8 cellular contexts compared by ENCODE assay signal in the genomic region with DNA sequence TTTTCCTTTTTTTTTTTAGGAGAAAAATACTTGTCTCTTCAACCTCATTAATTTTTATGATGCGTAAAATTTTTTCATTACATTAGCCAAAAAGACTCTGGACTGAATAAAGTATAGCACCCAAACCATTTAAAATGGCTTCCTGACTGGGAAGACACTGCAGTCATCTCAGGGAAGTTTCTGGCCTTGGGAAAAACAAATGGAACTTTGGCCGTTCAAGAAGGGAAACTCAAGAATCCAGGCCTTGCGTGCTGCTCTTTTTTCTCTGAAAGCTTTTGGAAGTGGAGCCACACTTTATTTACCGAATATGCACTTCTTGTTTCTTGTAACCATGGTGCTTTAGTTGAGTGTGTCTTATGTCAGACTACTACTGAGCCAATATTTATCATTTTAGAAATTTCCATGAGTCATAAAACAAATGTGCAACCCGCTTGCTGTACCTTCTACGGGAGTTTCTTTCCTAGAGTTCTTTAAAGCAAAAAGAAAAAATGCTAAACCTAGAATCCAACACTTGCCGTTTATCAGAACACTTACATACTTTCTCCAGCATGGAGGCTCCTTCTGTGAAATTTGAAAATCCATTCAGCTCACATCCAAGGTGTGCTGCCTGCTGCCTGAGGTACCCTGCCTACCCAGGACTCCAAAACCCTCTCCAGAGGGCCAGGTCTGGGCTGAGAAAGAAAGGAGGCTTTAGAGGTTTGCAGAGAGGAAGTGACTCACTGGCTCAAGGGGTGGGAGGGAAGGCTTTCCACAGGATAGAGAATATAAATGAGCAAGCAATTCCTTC. TPM values are rescaled to one million over a fixed set of nuclear protein-coding genes. Genes with fewer than 3 reads are reported as not detected.
DNase-seq lines count a peak whose midpoint lies in the region; ATAC-seq, FAIRE-seq and TF ChIP-seq lines count a peak whose summit lies in the region.

No MANE protein-coding gene starts in this region.

- no peak for TF ChIP-seq POLR2A in testis (IDR thresholded peaks at IDR 0.05)

- intact Hi-C loops in pancreas (cut with DNase I) (no loop called here), testis (cut with DNase I; ENCODE audit: low total_unique reads) (no loop called here)
- intact Hi-C loops in CD4-positive, alpha-beta T cell (cut with DNase I, micrococcal nuclease) = no loop called here

- no peaks in the 10 kb centered on the region for H3K4me1 Mint-ChIP-seq in CD4-positive, alpha-beta T cell (ENCODE audit: low read depth)

- DNase-seq in AML-193 (lab: John Stamatoyannopoulos, UW) (peak; percentile 20 to 33), HL-60 (ENCODE audit: low read depth in 1 of 2, low spot score in 1 of 2) (peak in 1 of 2 experiments; percentile 45), fibroblast of mammary gland (ENCODE audit: low read depth) (peak; percentile 88), pancreas (peak in 1 of 6 donors; percentile 37), testis (no peak), NCI-H1436 treated with DMSO at 0.1 percent for 48 hours (lab: John Stamatoyannopoulos, UW) (no peak)
- DNase-seq in CD4-positive, alpha-beta T cell = no peak

- H3K4me3 Mint-ChIP-seq in CD4-positive, alpha-beta T cell = no peak overlapping the region

- H3K4me1 ChIP-seq in pancreas (peaks cover 17 to 27% (median 19%) of the 10 kb centered on the region in 3 donors), testis (no peaks in the 10 kb centered on the region)

- CTCF ChIA-PET in CD4-positive, alpha-beta T cell (lab: Charles Lee) = interaction anchor here (1.1 to 2.3 kb wide), 2 partner anchors 17 to 22 kb away, joined by 3 to 7 read pairs; no protein-coding TSS in a partner anchor

- H3K36me3 Mint-ChIP-seq in CD4-positive, alpha-beta T cell (ENCODE audit: low read depth) = no peaks in the 10 kb centered on the region

- H3K27ac Mint-ChIP-seq in CD4-positive, alpha-beta T cell = no peak overlapping the region

- 21 to 23% methylated on average over 7 of the region's 7 CpGs for WGBS in pancreas, 2 donors
- whole genome bisulfite sequencing in testis, 2 donors = 53 to 69% methylated on average over 7 of the region's 7 CpGs

- H3K9me3 ChIP-seq in pancreas (no peaks in the 10 kb centered on the region), testis (no peaks in the 10 kb centered on the region)
- no peaks in the 10 kb centered on the region for H3K9me3 ChIP-seq in CD4-positive, alpha-beta T cell (ENCODE audit: control insufficient read depth, low read length)

- no peak overlapping the region for H3K4me3 ChIP-seq in HL-60 (replicated peaks; ENCODE audit: insufficient read depth, low read length)
- peak overlapping the region; percentile 33 for H3K4me3 ChIP-seq in fibroblast of mammary gland (ENCODE audit: control insufficient read depth, low read depth, low read length)
- H3K4me3 ChIP-seq in pancreas = no peak overlapping the region
- no peak overlapping the region for H3K4me3 ChIP-seq in testis

- no peaks in the 10 kb centered on the region for H3K9me3 Mint-ChIP-seq in CD4-positive, alpha-beta T cell

- H3K27me3 Mint-ChIP-seq in CD4-positive, alpha-beta T cell = no peaks in the 10 kb centered on the region

- H3K27ac ChIP-seq in HL-60 (replicated peaks) = peak overlapping the region; percentile 55
- H3K27ac ChIP-seq in VCaP = peak overlapping the region; percentile 100
- peak overlapping the region; percentile 81 to 92 (median 88) for H3K27ac ChIP-seq in pancreas
- H3K27ac ChIP-seq in testis = peak overlapping the region in 1 of 2 donors; percentile 66
- H3K27ac ChIP-seq in CD4-positive, alpha-beta T cell (ENCODE audit: low read depth, low read length) = no peak overlapping the region

- H3K36me3 ChIP-seq in pancreas (no peaks in the 10 kb centered on the region), testis (ENCODE audit: low read depth, missing control alignments) (no peaks in the 10 kb centered on the region)

- POLR2A ChIA-PET in CD4-positive, alpha-beta T cell (lab: Charles Lee) = no interaction called here

- TF ChIP-seq CTCF in HL-60 (IDR thresholded peaks at IDR 0.05; ENCODE audit: insufficient read depth, low read length) = no peak
- TF ChIP-seq CTCF in VCaP (conservative IDR thresholded peaks at IDR 0.05) = no peak
- no peak for TF ChIP-seq CTCF in fibroblast of mammary gland (conservative IDR thresholded peaks at IDR 0.05; ENCODE audit: control insufficient read depth, insufficient read depth, low read depth, low read length)
- no peak for TF ChIP-seq CTCF in pancreas (IDR thresholded peaks at IDR 0.05)
- TF ChIP-seq CTCF in testis (IDR thresholded peaks at IDR 0.05) = no peak
- no peak for TF ChIP-seq CTCF in CD4-positive, alpha-beta T cell (IDR thresholded peaks at IDR 0.05)

- peak; percentile 79 to 86 (median 80) for ATAC-seq in pancreas
- ATAC-seq in CD4-positive, alpha-beta T cell (ENCODE audit: poor library complexity) = no peak

- H3K27me3 ChIP-seq in HL-60 (ENCODE audit: insufficient read depth, poor library complexity, severe bottlenecking) (no peaks in the 10 kb centered on the region), pancreas (no peaks in the 10 kb centered on the region), testis (no peaks in the 10 kb centered on the region)
- H3K27me3 ChIP-seq in CD4-positive, alpha-beta T cell (ENCODE audit: control insufficient read depth, insufficient read depth, low read length) = no peaks in the 10 kb centered on the region

- FAIRE-seq in pancreas (lab: Jason Lieb, UNC) = peak; percentile 78

RNA-seq across cellular contexts. Expression of a gene that starts 11.5 kb away (rescaled TPM):
- total RNA-seq in pancreas = 100 to 1,000 TPM; 172 to 192 (median 182) TPM
- 100 to 1,000 TPM; 138 to 242 TPM for polyA plus RNA-seq in pancreas
- total RNA-seq in testis = 100 to 1,000 TPM; 121 to 148 TPM
- polyA plus RNA-seq in testis (ENCODE audit: insufficient read depth, low read depth, low replicate concordance) = 301 TPM
- 10 to 100 TPM; 36.0 to 38.9 TPM for total RNA-seq in CD4-positive, alpha-beta T cell

RNA-seq across cellular contexts. Expression of a gene that starts 27.2 kb away (rescaled TPM):
- total RNA-seq in pancreas (1 to 10 TPM in 4 of 6 donors, under 1 TPM in 2; 0.81 to 1.8 (median 1.4) TPM), testis (10 to 100 TPM; 10.7 to 11.3 TPM)
- polyA plus RNA-seq in pancreas (1 to 10 TPM; 1.0 to 2.0 TPM), testis (ENCODE audit: insufficient read depth, low read depth, low replicate concordance) (7.4 TPM)
- under 1 TPM; 0.27 to 0.42 TPM for total RNA-seq in CD4-positive, alpha-beta T cell

Comparison
In these comparisons a context has a peak if more than half of its experiments do, and no peak if none do; other contexts are left out.
1. DNase-seq: peak in AML-193 (2 of 2) and fibroblast of mammary gland (single experiment); none in testis (single experiment), CD4-positive, alpha-beta T cell (0 of 10) and NCI-H1436 treated with DMSO at 0.1 percent for 48 hours (single experiment).
2. RNA of a gene that starts 27.2 kb away (total RNA-seq): 10.7 to 11.3 TPM in testis; 0.81 to 1.8 TPM in pancreas and 0.27 to 0.42 TPM in CD4-positive, alpha-beta T cell; every median in the first group is over 4 times any median in the second.